In genomic region chr3:113897373-113897777, GRCh38 we compare ENCODE assay signal across 9 cellular contexts. TPM values are rescaled to one million over a fixed set of nuclear protein-coding genes. Genes with fewer than 3 reads are reported as not detected.
DNase-seq lines count a peak whose midpoint lies in the region; ATAC-seq, FAIRE-seq and TF ChIP-seq lines count a peak whose summit lies in the region.
"Had no signal": no experiment of that assay in that cellular context is flagged by ENCODE, and none has a peak within 500 bp of the region (broad histone marks: within the 10 kb centered on the region; RNA-seq: fewer than 3 reads in every experiment).

No MANE protein-coding gene starts in this region.

- no peaks in the 10 kb centered on the region for H3F3A ChIP-seq in OCI-LY1 (ENCODE audit: insufficient read depth, low read length)

- no peaks in the 10 kb centered on the region for H3K9me3 ChIP-seq in OCI-LY1 (ENCODE audit: low read length)
- no peaks in the 10 kb centered on the region for H3K9me3 ChIP-seq in small intestine (ENCODE audit: control insufficient read depth, low read depth)

- H3K27me3 ChIP-seq in OCI-LY1 (ENCODE audit: insufficient read depth, low read length) (no peaks in the 10 kb centered on the region), foreskin keratinocyte (no peaks in the 10 kb centered on the region), small intestine (ENCODE audit: control insufficient read depth in 2 of 2, insufficient read depth in 2 of 2, low read length in 2 of 2) (no peaks in the 10 kb centered on the region)

- no peaks in the 10 kb centered on the region for H4K20me1 ChIP-seq in OCI-LY1 (ENCODE audit: insufficient read depth, low read length)

- WGBS in small intestine, 3 donors: 5 to 46% (median 21%) methylated on average over 1 of the region's 1 CpG

- H3K27ac ChIP-seq in OCI-LY1 (ENCODE audit: low read depth, low read length, poor library complexity, severe bottlenecking) (no peak overlapping the region), foreskin keratinocyte (no peak overlapping the region), small intestine (ENCODE audit: low read depth in 1 of 2, low read length in 1 of 2) (peak overlapping the region; percentile 24 to 71)

- DNase-seq in DMS79 treated with DMSO at 0.1 percent for 48 hours (lab: John Stamatoyannopoulos, UW) (peak; percentile 15), DMS79 (lab: John Stamatoyannopoulos, UW) (no peak), foreskin keratinocyte (peak in 1 of 2 donors; percentile 51), small intestine (peak; percentile 89), GM20000 (ENCODE audit: low spot score) (no peak)
- DNase-seq: NCI-H2227 treated with DMSO at 0.1 percent for 48 hours had no signal

- peak overlapping the region; percentile 33 for H3K4me2 ChIP-seq in OCI-LY1 (ENCODE audit: low read length)

- H3K4me1 ChIP-seq in OCI-LY1 (ENCODE audit: insufficient read depth, low read length, severe bottlenecking) (peaks cover 11% of the 10 kb centered on the region), foreskin keratinocyte (peaks cover 5% of the 10 kb centered on the region), small intestine (ENCODE audit: control insufficient read depth in 2 of 2, insufficient read depth in 1 of 2, low read depth in 1 of 2, low read length in 1 of 2) (no peaks in the 10 kb centered on the region)

- H3K9me2 ChIP-seq in OCI-LY1 (ENCODE audit: low read depth, low read length): no peaks in the 10 kb centered on the region

- no peak for TF ChIP-seq CTCF in OCI-LY1 (IDR thresholded peaks at IDR 0.05; ENCODE audit: low read length)
- TF ChIP-seq CTCF in foreskin keratinocyte (conservative IDR thresholded peaks at IDR 0.05): no peak
- no peak for TF ChIP-seq CTCF in GM20000 (IDR thresholded peaks at IDR 0.05; ENCODE audit: extremely low read depth, missing control alignments)

- ATAC-seq in foreskin keratinocyte: peak; percentile 89
- no peak for ATAC-seq in HG03354 (IDR thresholded peaks at IDR 0.05; ENCODE audit: poor library complexity, severe bottlenecking, unreplicated experiment)
- no peak for ATAC-seq in HG03139 (IDR thresholded peaks at IDR 0.05; ENCODE audit: unreplicated experiment)

- H3K4me3 ChIP-seq in OCI-LY1 (ENCODE audit: low read depth, low read length, poor library complexity, severe bottlenecking) (no peak overlapping the region), small intestine (ENCODE audit: low read depth in 1 of 2, low read length in 2 of 2) (peak overlapping the region in 1 of 2 donors; percentile 50)

- no peak overlapping the region for H3K9ac ChIP-seq in OCI-LY1 (ENCODE audit: low read length)

- peak overlapping the region; percentile 2 for H2AFZ ChIP-seq in OCI-LY1 (ENCODE audit: low read length)

- no peaks in the 10 kb centered on the region for H3K79me2 ChIP-seq in OCI-LY1 (ENCODE audit: insufficient read depth, low read length)

- no peaks in the 10 kb centered on the region for H3K36me3 ChIP-seq in OCI-LY1 (ENCODE audit: insufficient read depth, low read length)
- H3K36me3 ChIP-seq in small intestine (ENCODE audit: control insufficient read depth in 2 of 2, insufficient read depth in 2 of 2, low read length in 2 of 2): no peaks in the 10 kb centered on the region

- peak; percentile 90 for FAIRE-seq in small intestine (lab: Jason Lieb, UNC)

RNA-seq across cellular contexts. Expression of gene ZDHHC23, which starts 50.4 kb away (rescaled TPM):
- total RNA-seq in foreskin keratinocyte: 1.7 and 1.9 TPM in 2 replicates
- polyA plus RNA-seq in foreskin keratinocyte (0.50 and 0.77 TPM in 2 replicates), small intestine (1 to 10 TPM; 3.8 to 7.6 (median 4.4) TPM)

RNA-seq across cellular contexts. Expression of gene GRAMD1C, which starts 58.8 kb away (rescaled TPM):
- 2.3 and 2.4 TPM in 2 replicates for total RNA-seq in foreskin keratinocyte
- 1.1 and 1.4 TPM in 2 replicates for polyA plus RNA-seq in foreskin keratinocyte
- 10 to 100 TPM in 2 of 3 donors, 1 to 10 TPM in 1; 5.5 to 25.9 (median 19.7) TPM for polyA plus RNA-seq in small intestine

Comparison
In these comparisons a context has a peak if more than half of its experiments do, and no peak if none do; other contexts are left out.
1. DNase-seq: peak in DMS79 treated with DMSO at 0.1 percent for 48 hours (single experiment) and small intestine (single experiment); none in DMS79 (single experiment) and GM20000 (single experiment).
2. H3K27ac ChIP-seq: peak in small intestine (2 of 2); none in OCI-LY1 (single experiment) and foreskin keratinocyte (single experiment).